ENCODE assay signal across 36 cellular contexts in the genomic region with DNA sequence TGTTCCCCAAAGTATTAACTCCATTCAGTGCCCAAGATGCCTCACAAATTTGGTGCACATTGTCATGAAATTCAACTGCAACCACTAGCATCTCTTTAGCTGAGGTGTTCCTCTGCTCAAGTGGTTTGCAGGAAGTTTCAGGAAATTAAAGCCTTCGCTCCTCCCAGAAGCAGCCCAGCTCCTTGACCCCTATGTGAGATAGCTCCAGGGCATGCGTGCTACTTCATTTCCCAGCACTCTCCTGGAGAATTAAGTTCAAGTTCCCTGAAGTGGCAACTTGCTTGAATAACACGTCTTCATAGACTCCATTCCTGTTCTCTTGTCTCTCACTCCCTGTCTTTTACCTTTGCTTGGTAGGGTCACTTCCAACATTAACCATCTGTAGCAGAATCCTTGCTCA.
"Had no signal": no experiment of that assay in that cellular context is flagged by ENCODE, and none has a peak within 500 bp of the region (broad histone marks: within the 10 kb centered on the region; RNA-seq: fewer than 3 reads in every experiment).

No MANE protein-coding gene starts in this region.

- H3K4me3 Mint-ChIP-seq: activated CD4-positive, alpha-beta memory T cell treated with anti-CD3 and anti-CD28 coated beads for 36 hours; activated CD4-positive, alpha-beta T cell treated with anti-CD3 and anti-CD28 coated beads for 36 hours; activated CD4-positive, alpha-beta T cell treated with anti-CD3 and anti-CD28 coated beads, Interleukin-2, amount 10 ng/mL, durations not matched to agents 24 days and 14 days; activated CD8-positive, alpha-beta memory T cell treated with anti-CD3 and anti-CD28 coated beads, Interleukin-2, amount 10 ng/mL, durations not matched to agents 7 days and 5 days; activated CD8-positive, alpha-beta T cell treated with anti-CD3 and anti-CD28 coated beads, Interleukin-2, amount 10 ng/mL, durations not matched to agents 7 days and 5 days; activated naive CD4-positive, alpha-beta T cell treated with anti-CD3 and anti-CD28 coated beads, Interleukin-2, amount 10 ng/mL, durations not matched to agents 7 days and 5 days; activated naive CD8-positive, alpha-beta T cell treated with anti-CD3 and anti-CD28 coated beads, Interleukin-2, amount 10 ng/mL, durations not matched to agents 7 days and 5 days; activated T-helper 1 cell treated with anti-CD3 and anti-CD28 coated beads, Interleukin-12 subunit alpha, Interleukin-12 subunit beta, Interleukin-2, Interleukin-4 antibody, amounts not matched to agents 30 ng/mL and 10 ng/mL and 1 ng/mL, durations not matched to agents 14 hours and 24 hours and 36 hours; brain; central memory CD8-positive, alpha-beta T cell; dendritic cell treated with granulocyte-macrophage colony-stimulating factor and Interleukin-4, amounts not matched to agents 40 ng/mL and 50 ng/mL, for 4 days; T-helper 17 cell; T-helper 2 cell treated with Interferon-gamma antibody and Interleukin-4, amounts not matched to agents 5 μg/mL and 100 μg/mL, for 36 hours had no signal

- H3K4me1 ChIP-seq: ascending aorta, breast epithelium, esophagus muscularis mucosa, foreskin keratinocyte, gastrocnemius medialis, heart left ventricle had no signal

- H3K27me3 Mint-ChIP-seq: activated CD4-positive, alpha-beta memory T cell treated with anti-CD3 and anti-CD28 coated beads for 36 hours; activated CD4-positive, alpha-beta T cell treated with anti-CD3 and anti-CD28 coated beads for 36 hours; activated CD4-positive, alpha-beta T cell treated with anti-CD3 and anti-CD28 coated beads, Interleukin-2, amount 10 ng/mL, durations not matched to agents 24 days and 14 days; activated CD8-positive, alpha-beta memory T cell treated with anti-CD3 and anti-CD28 coated beads, Interleukin-2, amount 10 ng/mL, durations not matched to agents 7 days and 5 days; activated naive CD4-positive, alpha-beta T cell treated with anti-CD3 and anti-CD28 coated beads, Interleukin-2, amount 10 ng/mL, durations not matched to agents 7 days and 5 days; activated naive CD8-positive, alpha-beta T cell treated with anti-CD3 and anti-CD28 coated beads, Interleukin-2, amount 10 ng/mL, durations not matched to agents 7 days and 5 days; brain; central memory CD8-positive, alpha-beta T cell; dendritic cell treated with granulocyte-macrophage colony-stimulating factor and Interleukin-4, amounts not matched to agents 40 ng/mL and 50 ng/mL, for 4 days; T-helper 17 cell had no signal

- H3K9me3 ChIP-seq: ascending aorta, breast epithelium, esophagus muscularis mucosa, gastrocnemius medialis, heart left ventricle had no signal

- H3K36me3 ChIP-seq: ascending aorta, breast epithelium, cardiac muscle cell, esophagus muscularis mucosa, gastrocnemius medialis, heart left ventricle, WERI-Rb-1 had no signal

- DNase-seq: activated CD4-positive, alpha-beta memory T cell treated with anti-CD3 and anti-CD28 coated beads for 36 hours; activated CD4-positive, alpha-beta T cell treated with anti-CD3 and anti-CD28 coated beads for 36 hours; activated CD4-positive, alpha-beta T cell treated with anti-CD3 and anti-CD28 coated beads, Interleukin-2, amount 10 ng/mL, durations not matched to agents 24 days and 14 days; activated CD4-positive, CD25-positive, alpha-beta regulatory T cell; activated CD4-positive, CD25-positive, alpha-beta regulatory T cell treated with anti-CD3 and anti-CD28 coated beads, Interleukin-2, amount 50 U/mL, for 72 hours; activated CD8-positive, alpha-beta memory T cell treated with anti-CD3 and anti-CD28 coated beads, Interleukin-2, amount 10 ng/mL, durations not matched to agents 7 days and 5 days; activated CD8-positive, alpha-beta memory T cell treated with anti-CD3 and anti-CD28 coated beads, Interleukin-2, amount 50 U/mL, for 4 hours; activated CD8-positive, alpha-beta T cell treated with anti-CD3 and anti-CD28 coated beads, Interleukin-2, amount 10 ng/mL, durations not matched to agents 7 days and 5 days; activated gamma-delta T cell; activated naive CD4-positive, alpha-beta T cell; activated naive CD4-positive, alpha-beta T cell treated with anti-CD3 and anti-CD28 coated beads, Interleukin-2, amount 10 ng/mL, durations not matched to agents 7 days and 5 days; activated naive CD8-positive, alpha-beta T cell treated with anti-CD3 and anti-CD28 coated beads, Interleukin-2, amount 10 ng/mL, durations not matched to agents 7 days and 5 days; activated T-cell treated with anti-CD3 and anti-CD28 coated beads, Interleukin-2, amount 50 U/mL, for 1 hour; activated T-cell treated with anti-CD3 and anti-CD28 coated beads, Interleukin-2, amount 50 U/mL, for 48 hours; dorsolateral prefrontal cortex; effector memory CD4-positive, alpha-beta T cell; erythroblast; foreskin keratinocyte; gastrocnemius medialis; glutamatergic neuron; heart left ventricle; T-helper 17 cell; T1000 had no signal

- H3K36me3 Mint-ChIP-seq: activated CD4-positive, alpha-beta memory T cell treated with anti-CD3 and anti-CD28 coated beads for 36 hours; activated CD8-positive, alpha-beta memory T cell treated with anti-CD3 and anti-CD28 coated beads, Interleukin-2, amount 10 ng/mL, durations not matched to agents 7 days and 5 days; activated naive CD4-positive, alpha-beta T cell treated with anti-CD3 and anti-CD28 coated beads, Interleukin-2, amount 10 ng/mL, durations not matched to agents 7 days and 5 days; activated naive CD4-positive, alpha-beta T cell treated with anti-CD3 and anti-CD28 coated beads, Interleukin-2, amount 50 U/mL, for 72 hours; activated naive CD8-positive, alpha-beta T cell treated with anti-CD3 and anti-CD28 coated beads, Interleukin-2, amount 10 ng/mL, durations not matched to agents 7 days and 5 days; brain had no signal

- H3K4me1 Mint-ChIP-seq: activated CD4-positive, alpha-beta T cell treated with anti-CD3 and anti-CD28 coated beads for 36 hours; activated CD4-positive, alpha-beta T cell treated with anti-CD3 and anti-CD28 coated beads, Interleukin-2, amount 10 ng/mL, durations not matched to agents 24 days and 14 days; activated CD8-positive, alpha-beta memory T cell treated with anti-CD3 and anti-CD28 coated beads, Interleukin-2, amount 10 ng/mL, durations not matched to agents 7 days and 5 days; activated naive CD4-positive, alpha-beta T cell treated with anti-CD3 and anti-CD28 coated beads, Interleukin-2, amount 10 ng/mL, durations not matched to agents 7 days and 5 days; activated naive CD8-positive, alpha-beta T cell treated with anti-CD3 and anti-CD28 coated beads, Interleukin-2, amount 10 ng/mL, durations not matched to agents 7 days and 5 days; brain; central memory CD8-positive, alpha-beta T cell; T-helper 17 cell had no signal

- H3K27ac ChIP-seq: ascending aorta, breast epithelium, cardiac muscle cell, coronary artery, dorsolateral prefrontal cortex, esophagus muscularis mucosa, foreskin keratinocyte, gastrocnemius medialis, heart left ventricle, WERI-Rb-1 had no signal

- H3K27me3 ChIP-seq: ascending aorta, breast epithelium, cardiac muscle cell, dorsolateral prefrontal cortex, esophagus muscularis mucosa, foreskin keratinocyte, gastrocnemius medialis, heart left ventricle had no signal

- H3K27ac Mint-ChIP-seq: activated CD4-positive, alpha-beta memory T cell treated with anti-CD3 and anti-CD28 coated beads for 36 hours; activated CD4-positive, alpha-beta T cell treated with anti-CD3 and anti-CD28 coated beads for 36 hours; activated CD4-positive, alpha-beta T cell treated with anti-CD3 and anti-CD28 coated beads, Interleukin-2, amount 10 ng/mL, durations not matched to agents 24 days and 14 days; activated CD8-positive, alpha-beta memory T cell treated with anti-CD3 and anti-CD28 coated beads, Interleukin-2, amount 10 ng/mL, durations not matched to agents 7 days and 5 days; activated CD8-positive, alpha-beta T cell treated with anti-CD3 and anti-CD28 coated beads, Interleukin-2, amount 10 ng/mL, durations not matched to agents 7 days and 5 days; activated naive CD4-positive, alpha-beta T cell treated with anti-CD3 and anti-CD28 coated beads, Interleukin-2, amount 10 ng/mL, durations not matched to agents 7 days and 5 days; activated naive CD4-positive, alpha-beta T cell treated with anti-CD3 and anti-CD28 coated beads, Interleukin-2, amount 50 U/mL, for 72 hours; activated naive CD8-positive, alpha-beta T cell treated with anti-CD3 and anti-CD28 coated beads, Interleukin-2, amount 10 ng/mL, durations not matched to agents 7 days and 5 days; activated T-helper 1 cell treated with anti-CD3 and anti-CD28 coated beads, Interleukin-12 subunit alpha, Interleukin-12 subunit beta, Interleukin-2, Interleukin-4 antibody, amounts not matched to agents 30 ng/mL and 10 ng/mL and 1 ng/mL, durations not matched to agents 14 hours and 24 hours and 36 hours; activated T-helper 2 cell treated with anti-CD3 and anti-CD28 coated beads, Interferon-gamma antibody, Interleukin-2, Interleukin-4, amounts not matched to agents 10 μg/mL and 5 μg/mL and 100 μg/mL, durations not matched to agents 14 hours and 24 hours and 36 hours; brain; dendritic cell treated with granulocyte-macrophage colony-stimulating factor and Interleukin-4, amounts not matched to agents 40 ng/mL and 50 ng/mL, for 4 days; T-helper 17 cell; T-helper 2 cell treated with Interferon-gamma antibody and Interleukin-4, amounts not matched to agents 5 μg/mL and 100 μg/mL, for 36 hours had no signal

- H3K9me3 Mint-ChIP-seq: activated CD4-positive, alpha-beta T cell treated with anti-CD3 and anti-CD28 coated beads, Interleukin-2, amount 10 ng/mL, durations not matched to agents 24 days and 14 days; activated naive CD4-positive, alpha-beta T cell treated with anti-CD3 and anti-CD28 coated beads, Interleukin-2, amount 10 ng/mL, durations not matched to agents 7 days and 5 days; activated naive CD8-positive, alpha-beta T cell treated with anti-CD3 and anti-CD28 coated beads, Interleukin-2, amount 10 ng/mL, durations not matched to agents 7 days and 5 days; activated T-helper 1 cell treated with anti-CD3 and anti-CD28 coated beads, Interleukin-12 subunit alpha, Interleukin-12 subunit beta, Interleukin-2, Interleukin-4 antibody, amounts not matched to agents 30 ng/mL and 10 ng/mL and 1 ng/mL, durations not matched to agents 14 hours and 24 hours and 36 hours; activated T-helper 2 cell treated with anti-CD3 and anti-CD28 coated beads, Interferon-gamma antibody, Interleukin-2, Interleukin-4, amounts not matched to agents 10 μg/mL and 5 μg/mL and 100 μg/mL, durations not matched to agents 14 hours and 24 hours and 36 hours; brain; dendritic cell treated with granulocyte-macrophage colony-stimulating factor and Interleukin-4, amounts not matched to agents 40 ng/mL and 50 ng/mL, for 4 days; T-helper 2 cell treated with Interferon-gamma antibody and Interleukin-4, amounts not matched to agents 5 μg/mL and 100 μg/mL, for 36 hours had no signal

- H3K4me3 ChIP-seq: ascending aorta, breast epithelium, cardiac muscle cell, coronary artery, dorsolateral prefrontal cortex, esophagus muscularis mucosa, gastrocnemius medialis, heart left ventricle had no signal
